ENCODE assay signal across 1 cellular context in genomic region chr7:47301078-47301477, GRCh38.
TF ChIP-seq lines count a peak whose summit lies in the region.

No MANE protein-coding gene starts in this region.

TF ChIP-seq in HCT116, 20 proteins besides CTCF, POLR2A, EP300 and RAD21:
- TF ChIP-seq REST (IDR thresholded peaks at IDR 0.05; ENCODE audit: low read depth): no peak
- no peak for TF ChIP-seq FOSL1 (IDR thresholded peaks at IDR 0.05; ENCODE audit: low read depth)
- TF ChIP-seq EZH2phosphoT487 (IDR thresholded peaks at IDR 0.05; ENCODE audit: borderline replicate concordance): no peak
- TF ChIP-seq POLR2AphosphoS5 (IDR thresholded peaks at IDR 0.05; ENCODE audit: low read depth, low read length): no peak
- TF ChIP-seq ELF1 (IDR thresholded peaks at IDR 0.05; ENCODE audit: borderline replicate concordance, low read depth): no peak
- TF ChIP-seq ATF3 (IDR thresholded peaks at IDR 0.05): no peak
- no peak for TF ChIP-seq CBX3 (IDR thresholded peaks at IDR 0.05; ENCODE audit: low read depth)
- no peak for TF ChIP-seq SIN3A (IDR thresholded peaks at IDR 0.05; ENCODE audit: low read depth)
- TF ChIP-seq JUND (IDR thresholded peaks at IDR 0.05): no peak
- TF ChIP-seq EZH2 (IDR thresholded peaks at IDR 0.05): no peak
- no peak for TF ChIP-seq TCF7L2 (IDR thresholded peaks at IDR 0.05; ENCODE audit: borderline replicate concordance, extremely low read depth, insufficient read depth, insufficient read length)
- no peak for TF ChIP-seq ZBTB33 (IDR thresholded peaks at IDR 0.05; ENCODE audit: extremely low read depth, insufficient replicate concordance, low read length)
- TF ChIP-seq MAX (IDR thresholded peaks at IDR 0.05): no peak
- no peak for TF ChIP-seq SRF (IDR thresholded peaks at IDR 0.05; ENCODE audit: low read depth)
- no peak for TF ChIP-seq CEBPB (IDR thresholded peaks at IDR 0.05; ENCODE audit: low read depth)
- no peak for TF ChIP-seq ZFX (IDR thresholded peaks at IDR 0.05)
- no peak for TF ChIP-seq SP1 (IDR thresholded peaks at IDR 0.05; ENCODE audit: low read depth)
- TF ChIP-seq YY1 (IDR thresholded peaks at IDR 0.05; ENCODE audit: extremely low read depth, insufficient replicate concordance, low read depth, low read length): no peak
- no peak for TF ChIP-seq EGR1 (IDR thresholded peaks at IDR 0.05; ENCODE audit: low read depth)
TF ChIP-seq in HCT116: peak in this region for 0.
